ENCODE assay signal across 19 cellular contexts in the genomic region with DNA sequence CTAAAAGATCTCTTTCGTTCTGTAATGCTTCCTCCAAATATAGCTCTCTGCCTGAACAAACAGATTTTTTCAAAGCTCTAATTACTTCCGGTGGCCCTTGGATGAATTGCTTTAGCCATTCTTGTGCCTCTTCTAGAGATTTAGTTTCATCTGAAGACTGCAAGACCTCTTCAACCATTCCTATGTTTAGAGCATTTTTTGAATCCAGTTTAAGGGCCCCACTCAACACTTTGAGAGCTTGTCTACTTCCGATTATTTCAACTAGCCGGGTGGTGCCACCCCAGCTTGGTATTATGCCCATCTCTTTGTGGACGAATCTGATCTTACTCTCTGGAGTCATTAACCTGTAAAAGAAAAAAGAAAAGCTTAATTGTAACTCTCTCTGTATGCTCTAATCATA. TPM values are rescaled to one million over a fixed set of nuclear protein-coding genes. Genes with fewer than 3 reads are reported as not detected.
A peak's percentile ranks its signal among the peaks of the same experiment; 100 is the strongest.
DNase-seq lines count a peak whose midpoint lies in the region; ATAC-seq, FAIRE-seq and TF ChIP-seq lines count a peak whose summit lies in the region.
"Had no signal": no experiment of that assay in that cellular context is flagged by ENCODE, and none has a peak within 500 bp of the region (broad histone marks: within the 10 kb centered on the region; RNA-seq: fewer than 3 reads in every experiment).

No MANE protein-coding gene starts in this region.

- no peaks in the 10 kb centered on the region for H3K79me2 ChIP-seq in GM12878 (ENCODE audit: control insufficient read depth, insufficient read depth, low read length)

- H4K20me1 ChIP-seq in GM12878 (ENCODE audit: control insufficient read depth, insufficient read depth) = no peaks in the 10 kb centered on the region

- WGBS in GM12878 (ENCODE audit: insufficient coverage, insufficient replicate concordance, low lambda C conversion rate, missing lambda C conversion rate) = 97% methylated on average over 5 of the region's 5 CpGs

- no peak overlapping the region for H3K4me3 Mint-ChIP-seq in progenitor cell of endocrine pancreas (ENCODE audit: low read depth)

- SMC1A ChIA-PET in GM12878 (lab: Charles Lee; ENCODE audit: uncharacterized antibody, unreplicated experiment) = interaction anchor here (0.9 to 3.6 kb wide), 5 partner anchors 14 to 145 kb away, joined by 3 to 29 read pairs (median 12); no protein-coding TSS in a partner anchor

- no peak for TF ChIP-seq CTCF in GM12878 (IDR thresholded peaks at IDR 0.05 in 2 of 3, conservative IDR thresholded peaks at IDR 0.05 in 1 of 3; ENCODE audit: control insufficient read depth in 2 of 3, extremely low read depth in 1 of 3, insufficient read depth in 1 of 3, low read depth in 3 of 3, low read length in 3 of 3)
- TF ChIP-seq CTCF in progenitor cell of endocrine pancreas (IDR thresholded peaks at IDR 0.05; ENCODE audit: unreplicated experiment) = no peak

- H3K36me3 ChIP-seq in GM12878 (ENCODE audit: control insufficient read depth in 2 of 2, insufficient read depth in 2 of 2, low read length in 1 of 2) = peaks cover 6 to 8% of the 10 kb centered on the region in 2 experiments; a peak in 3 of 4 replicates

- TF ChIP-seq POLR2A in GM12878 (IDR thresholded peaks at IDR 0.05; ENCODE audit: low read depth, low read length) = no peak

- no peak overlapping the region for H3K4me3 ChIP-seq in GM12878
- H3K4me3 ChIP-seq: pancreas, smooth muscle cell, upper lobe of left lung had no signal

- H3K4me1 Mint-ChIP-seq in progenitor cell of endocrine pancreas (ENCODE audit: low read depth) = peaks cover 11% of the 10 kb centered on the region

- H3K27ac Mint-ChIP-seq in progenitor cell of endocrine pancreas = peak overlapping the region; percentile 67

- peaks cover 13% of the 10 kb centered on the region; the same call in 1 of the 2 replicates for H3K4me1 ChIP-seq in GM12878 (ENCODE audit: control insufficient read depth, insufficient read depth, low read length)

- H3K27me3 Mint-ChIP-seq in progenitor cell of endocrine pancreas = no peaks in the 10 kb centered on the region
- H3K27me3 Mint-ChIP-seq: stimulated activated naive B cell treated with anti-CD40 and anti-IgM and Interleukin-4, amounts not matched to agents 10 μg/mL and 1 μg/mL and 100 μg/mL, for 72 hours had no signal

- DNase-seq in NCI-H2196 (lab: John Stamatoyannopoulos, UW; ENCODE audit: unreplicated experiment) (peak; percentile 8), NCI-H2196 treated with DMSO at 0.1 percent for 48 hours (lab: John Stamatoyannopoulos, UW; ENCODE audit: unreplicated experiment) (no peak), NCI-H146 treated with DMSO at 0.1 percent for 48 hours (lab: John Stamatoyannopoulos, UW; ENCODE audit: unreplicated experiment) (peak; percentile 43), GM12878 (ENCODE audit: low read depth, low spot score) (no peak), progenitor cell of endocrine pancreas (ENCODE audit: low spot score, unreplicated experiment) (no peak), HK-2 (ENCODE audit: unreplicated experiment) (no peak), NCI-H2029 treated with DMSO at 0.1 percent for 48 hours (lab: John Stamatoyannopoulos, UW) (no peak)
- DNase-seq: central memory CD4-positive, alpha-beta T cell; DND-41; effector CD8-positive, alpha-beta T cell; kidney glomerular epithelial cell; NCI-H345; pancreas; stimulated activated naive B cell treated with anti-CD40 and anti-IgM and Interleukin-4, amounts not matched to agents 10 μg/mL and 1 μg/mL and 100 μg/mL, for 72 hours had no signal

- no peak overlapping the region for H2AFZ ChIP-seq in GM12878 (ENCODE audit: control insufficient read depth, low read depth, low read length)

- no TSS peak for BruUV-seq in GM12878 (replicated peaks; lab: Mats Ljungman, UMichigan)

- intact Hi-C loops in GM12878 (cut with micrococcal nuclease; ENCODE audit: unreplicated experiment) = loop anchor here (2.0 kb wide), 1 partner anchor 23 kb away; the partner anchor contains the start of gene RNF146

- ATAC-seq in GM12878 = no peak
- no peak for ATAC-seq in HG03354 (IDR thresholded peaks at IDR 0.05; ENCODE audit: poor library complexity, severe bottlenecking, unreplicated experiment)
- ATAC-seq: pancreas had no signal

- RAD21 ChIA-PET in GM12878 (lab: Charles Lee; ENCODE audit: unreplicated experiment) = interaction anchor here (0.7 to 4.3 kb wide), 6 partner anchors 11 to 195 kb away, joined by 3 to 20 read pairs (median 10); partner anchors contain the start of gene RNF146

- in situ Hi-C loops in GM12878 (cut with MboI) = loop anchor here (25.0 kb wide), 1 partner anchor 1503 kb away; the partner anchor contains the start of gene NCOA7

- no peak for TF ChIP-seq RAD21 in GM12878 (IDR thresholded peaks at IDR 0.05; ENCODE audit: insufficient read depth, low read depth, low read length)

- peak; percentile 52 for FAIRE-seq in GM12878 (lab: Jason Lieb, UNC)
- FAIRE-seq: A204.1, pancreas had no signal

- no peak overlapping the region for H3K4me2 ChIP-seq in GM12878 (ENCODE audit: control insufficient read depth, insufficient read depth)
- H3K4me2 ChIP-seq: smooth muscle cell had no signal

- peaks cover 20% of the 10 kb centered on the region for H3K36me3 Mint-ChIP-seq in progenitor cell of endocrine pancreas (ENCODE audit: insufficient read depth)

- H3K9me3 ChIP-seq in GM12878 (replicated peaks; ENCODE audit: control insufficient read depth, insufficient read depth, low read length) = no peaks in the 10 kb centered on the region
- H3K9me3 ChIP-seq: pancreas, upper lobe of left lung had no signal

- no peaks in the 10 kb centered on the region for H3K9me3 Mint-ChIP-seq in progenitor cell of endocrine pancreas (ENCODE audit: low read depth)
- H3K9me3 Mint-ChIP-seq: stimulated activated naive B cell treated with anti-CD40 and anti-IgM and Interleukin-4, amounts not matched to agents 10 μg/mL and 1 μg/mL and 100 μg/mL, for 72 hours; T-helper 2 cell treated with Interferon-gamma antibody and Interleukin-4, amounts not matched to agents 5 μg/mL and 100 μg/mL, for 36 hours had no signal

- POLR2A ChIA-PET in GM12878 (lab: Charles Lee) = interaction anchor here (1.4 to 3.3 kb wide), 2 partner anchors 14 to 22 kb away, joined by 6 to 24 read pairs; partner anchors contain the start of gene RNF146

- CTCF ChIA-PET in GM12878 (lab: Yijun Ruan, JAX) = interaction anchor here (0.9 to 3.7 kb wide), 9 partner anchors 11 to 130 kb away, joined by 3 to 25 read pairs (median 4); partner anchors contain the start of genes ECHDC1 and RNF146

- no peak overlapping the region for H3K27ac ChIP-seq in GM12878 (ENCODE audit: control insufficient read depth, insufficient read depth)
- H3K27ac ChIP-seq: pancreas had no signal

- TF ChIP-seq EP300 in GM12878 (IDR thresholded peaks at IDR 0.05; ENCODE audit: borderline replicate concordance in 1 of 2, control insufficient read depth in 1 of 2, low read depth in 2 of 2, low read length in 2 of 2) = no peak

- H3K9ac ChIP-seq in GM12878 (ENCODE audit: control insufficient read depth, insufficient read depth, low read length) = no peak overlapping the region

- no peaks in the 10 kb centered on the region for H3K27me3 ChIP-seq in GM12878 (replicated peaks in 1 of 2; ENCODE audit: control insufficient read depth in 2 of 2, insufficient read depth in 2 of 2, low read length in 1 of 2)
- H3K27me3 ChIP-seq: pancreas, upper lobe of left lung had no signal

TF ChIP-seq in GM12878, 131 proteins besides CTCF, POLR2A, EP300 and RAD21 (continues in another document):
- TF ChIP-seq MYB (IDR thresholded peaks at IDR 0.05; ENCODE audit: borderline replicate concordance, low read depth, low read length) = no peak

RNA-seq across cellular contexts. Expression of gene RNF146, which starts 23.3 kb away (rescaled TPM):
- 53.0 and 53.9 TPM in 2 replicates for total RNA-seq in GM12878 (2013; cell fraction: nucleolus; rRNA removed)
- total RNA-seq in GM12878 (2014; rRNA removed) = 15.4 and 20.2 TPM in 2 replicates
- total RNA-seq in GM12878 (2014; rRNA removed; fragmentation: Illumina TruSeq; extraction: Trizol) = 17.9 and 20.6 TPM in 2 replicates
- 15.8 and 16.0 TPM in 2 replicates for total RNA-seq in GM12878 (2021)
- polyA plus RNA-seq in GM12878 (2011; ENCODE audit: low read depth) = 8.8 TPM
- polyA plus RNA-seq in GM12878 (2011; rRNA removed) = 33.0 and 44.4 TPM in 2 replicates
- polyA plus RNA-seq in GM12878 (2011; cell fraction: cytosol; rRNA removed) = 14.5 and 15.3 TPM in 2 replicates
- 31.3 and 42.4 TPM in 2 replicates for polyA plus RNA-seq in GM12878 (2011; cell fraction: nucleus; rRNA removed)
- 12.5 and 16.2 TPM in 2 replicates for polyA plus RNA-seq in GM12878 (2012)
- 18.0 and 25.0 TPM in 2 replicates for polyA plus RNA-seq in GM12878 (2014; fragmentation: Illumina TruSeq; extraction: Trizol)
- polyA plus RNA-seq in GM12878 (2014; fragmentation: Nextera tagmentation; extraction: Ambion mirVana) = 10 to 100 TPM in 1 of 2 experiments, 1 to 10 TPM in 1; 9.3 to 12.4 TPM
- polyA plus RNA-seq in GM12878 (2014; rRNA removed) = 18.6 and 21.9 TPM in 2 replicates
- polyA plus RNA-seq in GM12878 (2016; fragmentation: Nextera tagmentation; extraction: Ambion mirVana) = 10 to 100 TPM; 17.7 to 18.0 TPM
- 21.8 and 26.9 TPM in 2 replicates for polyA minus RNA-seq in GM12878 (2011; rRNA and poly(A)+ RNA removed)
- 5.5 and 6.1 TPM in 2 replicates for polyA minus RNA-seq in GM12878 (2011; cell fraction: cytosol; rRNA and poly(A)+ RNA removed)
- 22.0 and 23.5 TPM in 2 replicates for polyA minus RNA-seq in GM12878 (2011; cell fraction: nucleus; rRNA and poly(A)+ RNA removed)
- 59.8 and 61.2 TPM in 2 replicates for total RNA-seq in progenitor cell of endocrine pancreas

RNA-seq across cellular contexts. Expression of gene ECHDC1, which starts 53.5 kb away (rescaled TPM):
- total RNA-seq in GM12878 (2013; cell fraction: nucleolus; rRNA removed) = 154 and 165 TPM in 2 replicates
- total RNA-seq in GM12878 (2014; rRNA removed) (46.2 and 48.6 TPM in 2 replicates), GM12878 (2014; rRNA removed; fragmentation: Illumina TruSeq; extraction: Trizol) (67.8 and 69.8 TPM in 2 replicates), GM12878 (2021) (49.5 and 57.0 TPM in 2 replicates), progenitor cell of endocrine pancreas (60.3 and 62.0 TPM in 2 replicates)
- 41.8 TPM for polyA plus RNA-seq in GM12878 (2011; ENCODE audit: low read depth)
- polyA plus RNA-seq in GM12878 (2011; rRNA removed) (52.3 and 87.7 TPM in 2 replicates), GM12878 (2014; fragmentation: Illumina TruSeq; extraction: Trizol) (85.8 and 123 TPM in 2 replicates), GM12878 (2014; fragmentation: Nextera tagmentation; extraction: Ambion mirVana) (10 to 100 TPM; 71.6 to 85.4 TPM), GM12878 (2014; rRNA removed) (41.8 and 51.2 TPM in 2 replicates), GM12878 (2016; fragmentation: Nextera tagmentation; extraction: Ambion mirVana) (100 to 1,000 TPM; 106 to 111 TPM)
- 16.8 and 19.9 TPM in 2 replicates for polyA plus RNA-seq in GM12878 (2011; cell fraction: cytosol; rRNA removed)
- 23.3 and 24.7 TPM in 2 replicates for polyA plus RNA-seq in GM12878 (2011; cell fraction: nucleus; rRNA removed)
- 37.6 and 45.2 TPM in 2 replicates for polyA plus RNA-seq in GM12878 (2012)
- polyA minus RNA-seq in GM12878 (2011; rRNA and poly(A)+ RNA removed) = 28.8 and 40.7 TPM in 2 replicates
- polyA minus RNA-seq in GM12878 (2011; cell fraction: cytosol; rRNA and poly(A)+ RNA removed) = 10.9 and 29.3 TPM in 2 replicates
- 28.0 and 38.0 TPM in 2 replicates for polyA minus RNA-seq in GM12878 (2011; cell fraction: nucleus; rRNA and poly(A)+ RNA removed)

Comparison
In these comparisons a context has a peak if more than half of its experiments do, and no peak if none do; other contexts are left out.
1. DNase-seq: peak in NCI-H2196 (single experiment) and NCI-H146 treated with DMSO at 0.1 percent for 48 hours (single experiment); none in NCI-H2196 treated with DMSO at 0.1 percent for 48 hours (single experiment), GM12878 (single experiment), progenitor cell of endocrine pancreas (single experiment), HK-2 (single experiment) and NCI-H2029 treated with DMSO at 0.1 percent for 48 hours (single experiment).